1 cellular context compared by ENCODE assay signal in genomic region chr14:88463318-88463717, GRCh38.
TF ChIP-seq lines count a peak whose summit lies in the region.

No MANE protein-coding gene starts in this region.

TF ChIP-seq in HepG2, 621 proteins besides CTCF, POLR2A, EP300 and RAD21 (continued from another document):
- 0 out of 2 replicates have a peak, but pooled peaks have one; percentile 24 for TF ChIP-seq PAXIP1 (CRISPR knock-in tag; conservative IDR thresholded peaks at IDR 0.05)
- no peak for TF ChIP-seq ZNF546 (CRISPR knock-in tag; conservative IDR thresholded peaks at IDR 0.05)
- TF ChIP-seq ZNF136 (CRISPR knock-in tag; IDR thresholded peaks at IDR 0.05; ENCODE audit: low read depth): no peak
- peak; percentile 51; the same call in 1 of the 2 replicates for TF ChIP-seq ZNF12 (CRISPR knock-in tag; IDR thresholded peaks at IDR 0.05)
- TF ChIP-seq ZNF24 (IDR thresholded peaks at IDR 0.05): no peak
- TF ChIP-seq ZNF281 (CRISPR knock-in tag; IDR thresholded peaks at IDR 0.05; ENCODE audit: borderline replicate concordance): no peak
- TF ChIP-seq ZFP1 (CRISPR knock-in tag; IDR thresholded peaks at IDR 0.05): no peak
- no peak for TF ChIP-seq NAIF1 (CRISPR knock-in tag; IDR thresholded peaks at IDR 0.05; ENCODE audit: borderline replicate concordance)
- TF ChIP-seq MZF1 (CRISPR knock-in tag; IDR thresholded peaks at IDR 0.05; ENCODE audit: borderline replicate concordance): no peak
- TF ChIP-seq HOXA7 (CRISPR knock-in tag; IDR thresholded peaks at IDR 0.05): no peak
- TF ChIP-seq SOX6 (IDR thresholded peaks at IDR 0.05): no peak
- TF ChIP-seq SOX6 (CRISPR knock-in tag; IDR thresholded peaks at IDR 0.05): 0 out of 2 replicates have a peak, but pooled peaks have one; percentile 17
